In the genomic region with DNA sequence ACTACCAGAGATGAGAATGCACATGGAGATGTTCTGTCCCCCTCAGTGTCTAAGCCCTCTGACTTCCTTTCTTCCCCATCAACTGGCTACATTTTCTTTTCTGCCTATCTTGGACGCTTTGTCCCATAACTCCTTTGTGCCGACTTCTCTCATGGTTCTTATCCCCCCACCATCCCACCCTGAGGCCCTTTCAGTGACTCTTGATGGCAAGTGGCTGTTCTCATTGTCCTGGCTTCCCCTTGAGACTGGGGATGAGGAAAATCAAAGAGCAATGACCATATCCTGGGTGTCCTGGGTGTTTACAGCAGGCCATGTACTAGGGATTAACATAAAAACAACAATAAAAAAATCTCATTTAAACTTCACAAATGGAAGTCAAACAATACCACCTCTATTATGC, we compare ENCODE assay signal across 25 cellular contexts. TPM values are rescaled to one million over a fixed set of nuclear protein-coding genes. Genes with fewer than 3 reads are reported as not detected.
A peak's percentile ranks its signal among the peaks of the same experiment; 100 is the strongest.
DNase-seq lines count a peak whose midpoint lies in the region; TF ChIP-seq lines count a peak whose summit lies in the region.
"Had no signal": no experiment of that assay in that cellular context is flagged by ENCODE, and none has a peak within 500 bp of the region (broad histone marks: within the 10 kb centered on the region; RNA-seq: fewer than 3 reads in every experiment).

No MANE protein-coding gene starts in this region.

- no peaks in the 10 kb centered on the region for H3K36me3 Mint-ChIP-seq in neural progenitor cell

- peak overlapping the region; percentile 98 for H3K27ac ChIP-seq in VCaP
- peak overlapping the region; percentile 71 for H3K27ac ChIP-seq in hepatocyte
- H3K27ac ChIP-seq in neural progenitor cell = no peak overlapping the region
- no peak overlapping the region for H3K27ac ChIP-seq in tibial nerve
- no peak overlapping the region for H3K27ac ChIP-seq in esophagus muscularis mucosa (replicated peaks in 1 of 4)
- H3K27ac ChIP-seq: BLaER1 had no signal

- no peak overlapping the region for H3K9ac ChIP-seq in neural progenitor cell
- H3K9ac ChIP-seq: BLaER1 had no signal

- intact Hi-C loops in esophagus muscularis mucosa (cut with DNase I) = no loop called here

- no peak overlapping the region for H3K4me2 ChIP-seq in hepatocyte
- H3K4me2 ChIP-seq in neural progenitor cell = no peak overlapping the region
- H3K4me2 ChIP-seq: BLaER1 had no signal

- 95% methylated on average over 2 of the region's 2 CpGs for WGBS in hepatocyte (ENCODE audit: low lambda C conversion rate, missing lambda C conversion rate)
- 80 to 82% methylated on average over 2 of the region's 2 CpGs for WGBS in tibial nerve, 2 donors
- WGBS in esophagus muscularis mucosa = 96% methylated on average over 2 of the region's 2 CpGs

- H3K9me3 Mint-ChIP-seq in neural progenitor cell = no peaks in the 10 kb centered on the region
- H3K9me3 Mint-ChIP-seq: CD4-positive, alpha-beta memory T cell; CD4-positive, CD25-positive, alpha-beta regulatory T cell; CD8-positive, alpha-beta memory T cell had no signal

- TF ChIP-seq EP300 in tibial nerve (IDR thresholded peaks at IDR 0.05) (no peak), esophagus muscularis mucosa (IDR thresholded peaks at IDR 0.05) (no peak)

- no peak overlapping the region for H3K4me3 Mint-ChIP-seq in neural progenitor cell
- H3K4me3 Mint-ChIP-seq: CD14-positive monocyte; CD4-positive, alpha-beta memory T cell; CD4-positive, CD25-positive, alpha-beta regulatory T cell; CD8-positive, alpha-beta memory T cell had no signal

- no peaks in the 10 kb centered on the region for H4K20me1 ChIP-seq in hepatocyte (ENCODE audit: insufficient read depth, poor library complexity, severe bottlenecking)
- H4K20me1 ChIP-seq in neural progenitor cell (ENCODE audit: low read depth) = no peaks in the 10 kb centered on the region
- H4K20me1 ChIP-seq: BLaER1 had no signal

- peaks cover 21% of the 10 kb centered on the region for H3K4me1 ChIP-seq in HAP-1
- peaks cover 45% of the 10 kb centered on the region for H3K4me1 ChIP-seq in hepatocyte (ENCODE audit: insufficient read depth)
- H3K4me1 ChIP-seq in neural progenitor cell = no peaks in the 10 kb centered on the region
- peaks cover 0 to 12% (median 0%) of the 10 kb centered on the region in 4 donors for H3K4me1 ChIP-seq in tibial nerve
- H3K4me1 ChIP-seq in esophagus muscularis mucosa = peaks cover 0 to 7% (median 4%) of the 10 kb centered on the region in 4 donors

- no peaks in the 10 kb centered on the region for H3K79me2 ChIP-seq in hepatocyte
- H3K79me2 ChIP-seq in neural progenitor cell (ENCODE audit: low read depth) = no peaks in the 10 kb centered on the region

- H3K9me3 ChIP-seq in HAP-1 (no peaks in the 10 kb centered on the region), hepatocyte (ENCODE audit: low read depth) (no peaks in the 10 kb centered on the region), neural progenitor cell (ENCODE audit: low read depth) (no peaks in the 10 kb centered on the region), tibial nerve (no peaks in the 10 kb centered on the region), esophagus muscularis mucosa (no peaks in the 10 kb centered on the region)
- H3K9me3 ChIP-seq: BE2C, BLaER1 had no signal

- TF ChIP-seq CTCF in VCaP (conservative IDR thresholded peaks at IDR 0.05) (no peak), hepatocyte (IDR thresholded peaks at IDR 0.05; ENCODE audit: poor library complexity) (no peak), neural progenitor cell (IDR thresholded peaks at IDR 0.05) (no peak), tibial nerve (IDR thresholded peaks at IDR 0.05) (no peak), esophagus muscularis mucosa (IDR thresholded peaks at IDR 0.05) (no peak)

- no peaks in the 10 kb centered on the region for H3K9me2 ChIP-seq in hepatocyte (replicated peaks; ENCODE audit: insufficient read depth)

- no peak for TF ChIP-seq POLR2A in tibial nerve (IDR thresholded peaks at IDR 0.05)
- no peak for TF ChIP-seq POLR2A in esophagus muscularis mucosa (IDR thresholded peaks at IDR 0.05; ENCODE audit: low read depth)

- peaks cover 3% of the 10 kb centered on the region; the same call in 1 of the 2 replicates for H3K27me3 ChIP-seq in HAP-1 (ENCODE audit: low read depth)
- no peaks in the 10 kb centered on the region for H3K27me3 ChIP-seq in hepatocyte
- H3K27me3 ChIP-seq in neural progenitor cell = no peaks in the 10 kb centered on the region
- no peaks in the 10 kb centered on the region for H3K27me3 ChIP-seq in tibial nerve
- H3K27me3 ChIP-seq in esophagus muscularis mucosa = no peaks in the 10 kb centered on the region
- H3K27me3 ChIP-seq: BE2C, BLaER1 had no signal

- H3K4me1 Mint-ChIP-seq in neural progenitor cell = peaks cover 2% of the 10 kb centered on the region
- H3K4me1 Mint-ChIP-seq: CD4-positive, alpha-beta memory T cell; CD8-positive, alpha-beta memory T cell had no signal

- no peak overlapping the region for H3K4me3 ChIP-seq in HAP-1
- no peak overlapping the region for H3K4me3 ChIP-seq in hepatocyte
- no peak overlapping the region for H3K4me3 ChIP-seq in neural progenitor cell
- H3K4me3 ChIP-seq in tibial nerve = no peak overlapping the region
- no peak overlapping the region for H3K4me3 ChIP-seq in esophagus muscularis mucosa
- H3K4me3 ChIP-seq: BLaER1, GM12878 had no signal

- peaks cover 2% of the 10 kb centered on the region for H3K27me3 Mint-ChIP-seq in neural progenitor cell (ENCODE audit: insufficient read depth, low read depth)
- H3K27me3 Mint-ChIP-seq: CD4-positive, alpha-beta memory T cell; CD4-positive, CD25-positive, alpha-beta regulatory T cell; CD8-positive, alpha-beta memory T cell had no signal

- peak overlapping the region; percentile 48 for H3K27ac Mint-ChIP-seq in neural progenitor cell
- H3K27ac Mint-ChIP-seq: CD8-positive, alpha-beta memory T cell had no signal

- DNase-seq in HAP-1 (ENCODE audit: low spot score in 2 of 2) (peak; percentile 84), hepatocyte (ENCODE audit: low spot score) (no peak), neural progenitor cell (ENCODE audit: low spot score) (no peak), tibial nerve (ENCODE audit: low spot score in 2 of 2) (no peak), esophagus muscularis mucosa (ENCODE audit: extremely low spot score) (no peak)
- no peak for DNase-seq in activated CD4-positive, CD25-positive, alpha-beta regulatory T cell treated with anti-CD3 and anti-CD28 coated beads, Interleukin-2, amount 50 U/mL, for 72 hours
- DNase-seq: 8988T; ACHN; BE2C; C1 segment of cervical spinal cord; CD4-positive, alpha-beta memory T cell; CD4-positive, CD25-positive, alpha-beta regulatory T cell; CD8-positive, alpha-beta memory T cell; COR-L47; DMS 273 treated with DMSO at 0.1 percent for 48 hours; DMS153; DMS53; DMS79; DND-41; EL; GDM1 had no signal

- H2AFZ ChIP-seq in hepatocyte = no peak overlapping the region
- no peak overlapping the region for H2AFZ ChIP-seq in neural progenitor cell (replicated peaks)

- H3K36me3 ChIP-seq in HAP-1 (replicated peaks) (no peaks in the 10 kb centered on the region), hepatocyte (replicated peaks; ENCODE audit: insufficient read depth, low read depth) (no peaks in the 10 kb centered on the region), neural progenitor cell (no peaks in the 10 kb centered on the region), tibial nerve (peaks cover 0 to 6% (median 0%) of the 10 kb centered on the region in 3 donors), esophagus muscularis mucosa (peaks cover 0 to 5% (median 2%) of the 10 kb centered on the region in 4 donors)
- H3K36me3 ChIP-seq: BE2C, BLaER1 had no signal

- no peaks in the 10 kb centered on the region for H3F3A ChIP-seq in neural progenitor cell (ENCODE audit: low read depth)

- in situ Hi-C loops in HAP-1 (cut with MboI; ENCODE audit: low sequenced_read_pairs) = no loop called here

RNA-seq across cellular contexts. Expression of a gene that starts 18.8 kb away (rescaled TPM):
- total RNA-seq in hepatocyte (43.4 and 47.2 TPM in 2 replicates), neural progenitor cell (ENCODE audit: low replicate concordance) (97.1 and 160 TPM in 2 replicates), tibial nerve (10 to 100 TPM; 12.2 to 39.6 (median 29.6) TPM), esophagus muscularis mucosa (10 to 100 TPM; 10.8 to 39.9 (median 17.8) TPM)
- 46.9 and 55.7 TPM in 2 replicates for polyA plus RNA-seq in hepatocyte

RNA-seq across cellular contexts. Expression of a gene that starts 44.9 kb away (rescaled TPM):
- total RNA-seq in hepatocyte = 6.1 and 6.9 TPM in 2 replicates
- polyA plus RNA-seq in hepatocyte = 3.0 and 7.5 TPM in 2 replicates
- 5.0 and 7.4 TPM in 2 replicates for total RNA-seq in neural progenitor cell (ENCODE audit: low replicate concordance)
- total RNA-seq in tibial nerve = 10 to 100 TPM; 14.9 to 50.4 (median 31.8) TPM
- total RNA-seq in esophagus muscularis mucosa = 10 to 100 TPM; 11.6 to 22.0 (median 13.0) TPM

Comparison
In these comparisons a context has a peak if more than half of its experiments do, and no peak if none do; other contexts are left out.
1. DNase-seq: peak in HAP-1 (2 of 2); none in hepatocyte (single experiment), neural progenitor cell (single experiment), activated CD4-positive, CD25-positive, alpha-beta regulatory T cell treated with anti-CD3 and anti-CD28 coated beads, Interleukin-2, amount 50 U/mL, for 72 hours (single experiment), tibial nerve (0 of 2) and esophagus muscularis mucosa (single experiment).
2. H3K27ac ChIP-seq: peak in VCaP (single experiment) and hepatocyte (single experiment); none in neural progenitor cell (single experiment), tibial nerve (0 of 4) and esophagus muscularis mucosa (0 of 4).